16 cellular contexts compared by ENCODE assay signal in the genomic region with DNA sequence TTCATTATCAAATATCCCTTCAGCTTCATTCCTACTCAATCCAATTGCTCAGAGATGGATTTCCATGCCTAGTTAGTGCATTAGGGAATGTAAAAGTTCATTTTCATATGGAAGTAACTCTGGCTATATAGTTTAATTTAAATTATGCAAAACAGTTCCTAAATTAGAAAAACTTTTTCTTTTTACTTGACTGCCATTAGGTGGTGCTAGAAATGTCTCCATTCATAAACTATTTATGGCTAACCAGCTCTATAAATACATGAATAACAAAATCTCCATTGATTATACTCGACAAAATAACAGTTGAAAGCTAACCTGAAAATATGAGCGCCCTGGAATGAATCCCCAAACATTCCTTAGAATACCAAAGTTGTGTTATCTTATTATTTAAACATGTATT.
DNase-seq lines count a peak whose midpoint lies in the region; ATAC-seq, FAIRE-seq and TF ChIP-seq lines count a peak whose summit lies in the region.
"Had no signal": no experiment of that assay in that cellular context is flagged by ENCODE, and none has a peak within 500 bp of the region (broad histone marks: within the 10 kb centered on the region; RNA-seq: fewer than 3 reads in every experiment).

No MANE protein-coding gene starts in this region.

- H3K9me2 ChIP-seq in MM.1S (replicated peaks; ENCODE audit: insufficient read depth, low read length) = no peaks in the 10 kb centered on the region

- H3K9me3 Mint-ChIP-seq in nephron = no peaks in the 10 kb centered on the region
- H3K9me3 Mint-ChIP-seq in activated T-helper 2 cell treated with anti-CD3 and anti-CD28 coated beads, Interferon-gamma antibody, Interleukin-2, Interleukin-4, amounts not matched to agents 10 μg/mL and 5 μg/mL and 100 μg/mL, durations not matched to agents 14 hours and 24 hours and 36 hours = no peaks in the 10 kb centered on the region
- H3K9me3 Mint-ChIP-seq: stimulated activated naive CD8-positive, alpha-beta T cell treated with anti-CD3 and anti-CD28 coated beads, Interleukin-15, amount 100 ng/mL, for 72 hours had no signal

- no peak overlapping the region for H3K9ac ChIP-seq in MM.1S (ENCODE audit: low read length)

- FAIRE-seq in D721Med (lab: Jason Lieb, UNC) = peak; percentile 16

- no peak for ATAC-seq in HG02885 (IDR thresholded peaks at IDR 0.05; ENCODE audit: poor library complexity, unreplicated experiment)
- ATAC-seq: activated CD4-positive, alpha-beta T cell treated with anti-CD3 and anti-CD28 coated beads for 36 hours; stimulated activated naive CD8-positive, alpha-beta T cell treated with anti-CD3 and anti-CD28 coated beads, Interleukin-15, amount 100 ng/mL, for 72 hours had no signal

- no peak overlapping the region for H3K27ac Mint-ChIP-seq in nephron
- H3K27ac Mint-ChIP-seq in activated T-helper 2 cell treated with anti-CD3 and anti-CD28 coated beads, Interferon-gamma antibody, Interleukin-2, Interleukin-4, amounts not matched to agents 10 μg/mL and 5 μg/mL and 100 μg/mL, durations not matched to agents 14 hours and 24 hours and 36 hours = no peak overlapping the region
- H3K27ac Mint-ChIP-seq: activated CD4-positive, alpha-beta T cell treated with anti-CD3 and anti-CD28 coated beads for 36 hours; stimulated activated naive CD8-positive, alpha-beta T cell treated with anti-CD3 and anti-CD28 coated beads, Interleukin-15, amount 100 ng/mL, for 72 hours had no signal

- peak; percentile 52 for TF ChIP-seq CTCF in D721Med (IDR thresholded peaks at IDR 0.05; ENCODE audit: insufficient read depth, missing control alignments)
- peak; percentile 32 for TF ChIP-seq CTCF in MM.1S (IDR thresholded peaks at IDR 0.05; ENCODE audit: low read length)
- TF ChIP-seq CTCF in VCaP (conservative IDR thresholded peaks at IDR 0.05) = peak; percentile 40
- TF ChIP-seq CTCF in nephron (IDR thresholded peaks at IDR 0.05; ENCODE audit: unreplicated experiment in 3 of 3) = peak in 2 of 3 experiments; percentile 24 to 31

- intact Hi-C loops in activated T-helper 2 cell treated with anti-CD3 and anti-CD28 coated beads, Interferon-gamma antibody, Interleukin-2, Interleukin-4, amounts not matched to agents 10 μg/mL and 5 μg/mL and 100 μg/mL, durations not matched to agents 14 hours and 24 hours and 36 hours (cut with micrococcal nuclease) = no loop called here

- no peak overlapping the region for H3K4me2 ChIP-seq in MM.1S (ENCODE audit: low read depth, low read length)

- no peak overlapping the region for H3K4me3 ChIP-seq in MM.1S (ENCODE audit: low read length)
- H3K4me3 ChIP-seq: adrenal gland, esophagus squamous epithelium, skin epidermis, vagina had no signal

- no peaks in the 10 kb centered on the region for H3K27me3 Mint-ChIP-seq in nephron (ENCODE audit: low read depth)
- H3K27me3 Mint-ChIP-seq in activated T-helper 2 cell treated with anti-CD3 and anti-CD28 coated beads, Interferon-gamma antibody, Interleukin-2, Interleukin-4, amounts not matched to agents 10 μg/mL and 5 μg/mL and 100 μg/mL, durations not matched to agents 14 hours and 24 hours and 36 hours (ENCODE audit: low read depth) = no peaks in the 10 kb centered on the region
- H3K27me3 Mint-ChIP-seq: activated CD4-positive, alpha-beta T cell treated with anti-CD3 and anti-CD28 coated beads for 36 hours; stimulated activated naive CD8-positive, alpha-beta T cell treated with anti-CD3 and anti-CD28 coated beads, Interleukin-15, amount 100 ng/mL, for 72 hours had no signal

- no peaks in the 10 kb centered on the region for H3K4me1 Mint-ChIP-seq in nephron
- H3K4me1 Mint-ChIP-seq in activated T-helper 2 cell treated with anti-CD3 and anti-CD28 coated beads, Interferon-gamma antibody, Interleukin-2, Interleukin-4, amounts not matched to agents 10 μg/mL and 5 μg/mL and 100 μg/mL, durations not matched to agents 14 hours and 24 hours and 36 hours (ENCODE audit: low read depth) = no peaks in the 10 kb centered on the region
- H3K4me1 Mint-ChIP-seq: activated CD4-positive, alpha-beta T cell treated with anti-CD3 and anti-CD28 coated beads for 36 hours; stimulated activated naive CD8-positive, alpha-beta T cell treated with anti-CD3 and anti-CD28 coated beads, Interleukin-15, amount 100 ng/mL, for 72 hours had no signal

- H3K9me3 ChIP-seq in MM.1S (replicated peaks; ENCODE audit: insufficient read depth, low read length) = no peaks in the 10 kb centered on the region
- H3K9me3 ChIP-seq: adrenal gland, esophagus squamous epithelium, neutrophil, vagina had no signal

- no peak overlapping the region for H2AFZ ChIP-seq in MM.1S (ENCODE audit: low read length)

- no peaks in the 10 kb centered on the region for H3F3A ChIP-seq in MM.1S (ENCODE audit: insufficient read depth, low read length)

- no peaks in the 10 kb centered on the region for H4K20me1 ChIP-seq in MM.1S (ENCODE audit: insufficient read depth, low read length)

- H3K27me3 ChIP-seq in MM.1S (replicated peaks; ENCODE audit: insufficient read depth, low read length) = no peaks in the 10 kb centered on the region
- H3K27me3 ChIP-seq: adrenal gland, esophagus squamous epithelium, neutrophil, vagina had no signal

- no peaks in the 10 kb centered on the region for H3K4me1 ChIP-seq in MM.1S (ENCODE audit: low read length)
- H3K4me1 ChIP-seq: adrenal gland, esophagus squamous epithelium, vagina had no signal

- no peak for DNase-seq in D721Med (ENCODE audit: insufficient read length, low spot score)
- peak; percentile 24 for DNase-seq in MM.1S
- DNase-seq in activated T-helper 2 cell treated with anti-CD3 and anti-CD28 coated beads, Interferon-gamma antibody, Interleukin-2, Interleukin-4, amounts not matched to agents 10 μg/mL and 5 μg/mL and 100 μg/mL, durations not matched to agents 14 hours and 24 hours and 36 hours (ENCODE audit: low spot score) = no peak
- DNase-seq in NCI-H1048 (lab: John Stamatoyannopoulos, UW) = no peak
- DNase-seq: activated CD4-positive, alpha-beta T cell treated with anti-CD3 and anti-CD28 coated beads for 36 hours; adrenal gland; cortex of kidney; esophagus squamous epithelium; mammary epithelial cell; stimulated activated naive CD8-positive, alpha-beta T cell treated with anti-CD3 and anti-CD28 coated beads, Interleukin-15, amount 100 ng/mL, for 72 hours had no signal

- H3K79me2 ChIP-seq in MM.1S (ENCODE audit: low read length) = no peaks in the 10 kb centered on the region

- H3K27ac ChIP-seq in MM.1S (ENCODE audit: low read length) (no peak overlapping the region), VCaP (no peak overlapping the region)
- H3K27ac ChIP-seq: adrenal gland, esophagus squamous epithelium, neutrophil, skin epidermis, vagina had no signal

- H3K36me3 Mint-ChIP-seq in nephron (ENCODE audit: low read depth) = no peaks in the 10 kb centered on the region
- H3K36me3 Mint-ChIP-seq in activated T-helper 2 cell treated with anti-CD3 and anti-CD28 coated beads, Interferon-gamma antibody, Interleukin-2, Interleukin-4, amounts not matched to agents 10 μg/mL and 5 μg/mL and 100 μg/mL, durations not matched to agents 14 hours and 24 hours and 36 hours (ENCODE audit: low read depth) = no peaks in the 10 kb centered on the region

- H3K4me3 Mint-ChIP-seq in nephron = no peak overlapping the region
- H3K4me3 Mint-ChIP-seq in activated T-helper 2 cell treated with anti-CD3 and anti-CD28 coated beads, Interferon-gamma antibody, Interleukin-2, Interleukin-4, amounts not matched to agents 10 μg/mL and 5 μg/mL and 100 μg/mL, durations not matched to agents 14 hours and 24 hours and 36 hours (ENCODE audit: low read depth) = no peak overlapping the region
- H3K4me3 Mint-ChIP-seq: activated CD4-positive, alpha-beta T cell treated with anti-CD3 and anti-CD28 coated beads for 36 hours; stimulated activated naive CD8-positive, alpha-beta T cell treated with anti-CD3 and anti-CD28 coated beads, Interleukin-15, amount 100 ng/mL, for 72 hours had no signal

- H3K36me3 ChIP-seq in MM.1S (replicated peaks; ENCODE audit: insufficient read depth, low read length) = no peaks in the 10 kb centered on the region
- H3K36me3 ChIP-seq: adrenal gland, esophagus squamous epithelium, neutrophil, vagina had no signal
